In genomic region chr11:47018637-47019036, GRCh38 we compare ENCODE assay signal across 35 cellular contexts.
"Had no signal": no experiment of that assay in that cellular context is flagged by ENCODE, and none has a peak within 500 bp of the region (broad histone marks: within the 10 kb centered on the region; RNA-seq: fewer than 3 reads in every experiment).

No MANE protein-coding gene starts in this region.

- H3K4me2 ChIP-seq: KMS-11 had no signal

- H3K9ac ChIP-seq: KMS-11 had no signal

- H3K36me3 ChIP-seq: MG63 had no signal

- H3K4me3 ChIP-seq: MG63 had no signal

- H3K27ac ChIP-seq: KMS-11 had no signal

- H3K9me3 ChIP-seq: MG63 had no signal

- H3K27me3 ChIP-seq: MG63 had no signal

- DNase-seq: Karpas-422, Kasumi-1, MG63, MM.1S, MV-4-11, NCI-H1048, NCI-H1092, NCI-H1092 treated with DMSO at 0.1 percent for 48 hours, NCI-H1105, NCI-H1105 treated with DMSO at 0.1 percent for 48 hours, NCI-H1417, NCI-H1417 treated with DMSO at 0.1 percent for 48 hours, NCI-H1436, NCI-H1436 treated with DMSO at 0.1 percent for 48 hours, NCI-H146, NCI-H1694, NCI-H1694 treated with DMSO at 0.1 percent for 48 hours, NCI-H187, NCI-H187 treated with DMSO at 0.1 percent for 48 hours, NCI-H1930, NCI-H2029, NCI-H2029 treated with DMSO at 0.1 percent for 48 hours, NCI-H2081, NCI-H2081 treated with DMSO at 0.1 percent for 48 hours, NCI-H2107, NCI-H2171, NCI-H2171 treated with DMSO at 0.1 percent for 48 hours, NCI-H2227 treated with DMSO at 0.1 percent for 48 hours, NCI-H226, NCI-H345, NCI-H446, NCI-H446 treated with DMSO at 0.1 percent for 48 hours, NCI-H510A, NCI-H510A treated with DMSO at 0.1 percent for 48 hours had no signal
